ENCODE assay signal across 18 cellular contexts in the genomic region with DNA sequence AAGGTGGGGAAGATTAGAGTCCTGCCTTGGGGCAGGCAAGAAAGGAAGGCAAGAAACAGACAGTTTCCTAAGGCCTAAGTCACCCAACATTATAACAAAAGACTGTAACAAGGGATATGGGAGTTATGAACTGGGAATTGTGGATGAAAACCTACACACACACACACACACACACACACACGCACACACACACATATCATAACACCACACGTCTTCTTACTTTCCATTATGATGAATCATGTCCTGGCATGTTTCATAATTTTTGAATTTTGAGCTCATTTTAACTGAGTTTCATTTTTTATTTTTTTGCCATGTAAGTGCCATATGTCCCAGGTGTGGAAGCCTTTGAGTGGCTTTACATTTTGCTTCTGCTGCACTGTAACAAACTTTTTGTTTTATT. TPM values are rescaled to one million over a fixed set of nuclear protein-coding genes. Genes with fewer than 3 reads are reported as not detected.
A peak's percentile ranks its signal among the peaks of the same experiment; 100 is the strongest.
DNase-seq lines count a peak whose midpoint lies in the region; ATAC-seq and TF ChIP-seq lines count a peak whose summit lies in the region.
"Had no signal": no experiment of that assay in that cellular context is flagged by ENCODE, and none has a peak within 500 bp of the region (broad histone marks: within the 10 kb centered on the region; RNA-seq: fewer than 3 reads in every experiment).

No MANE protein-coding gene starts in this region.

- H3K4me1 Mint-ChIP-seq in MCF 10A (ENCODE audit: insufficient read depth, unreplicated experiment) = peaks cover 16% of the 10 kb centered on the region
- H3K4me1 Mint-ChIP-seq: CD14-positive monocyte; CD4-positive, alpha-beta memory T cell had no signal

- no peaks in the 10 kb centered on the region for H3K27me3 ChIP-seq in mammary epithelial cell (ENCODE audit: insufficient read depth, low read length)
- H3K27me3 ChIP-seq in foreskin keratinocyte = no peaks in the 10 kb centered on the region

- peaks cover 83% of the 10 kb centered on the region for H3K79me2 ChIP-seq in mammary epithelial cell (ENCODE audit: insufficient read depth, low read length)

- ATAC-seq in foreskin keratinocyte (peak; percentile 42), mucosa of descending colon (no peak)
- ATAC-seq: A549 had no signal

- H3K27ac ChIP-seq in mammary epithelial cell (ENCODE audit: insufficient read depth, low read depth, low read length) (peak overlapping the region; percentile 50), foreskin keratinocyte (no peak overlapping the region)
- H3K27ac ChIP-seq: 22Rv1, A549 had no signal

- H3K4me3 ChIP-seq in mammary epithelial cell (replicated peaks in 1 of 3; ENCODE audit: insufficient read depth in 1 of 3, low read depth in 2 of 3, low read length in 3 of 3) (no peak overlapping the region), epithelial cell of esophagus (ENCODE audit: low read length) (no peak overlapping the region), mucosa of descending colon (no peak overlapping the region)
- H3K4me3 ChIP-seq: A549 had no signal

- 14% methylated on average over 2 of the region's 2 CpGs for WGBS in mammary epithelial cell (ENCODE audit: low coverage, missing lambda C conversion rate)

- in situ Hi-C loops in mammary epithelial cell (cut with MboI; ENCODE audit: low sequenced_read_pairs in 2 of 2) = no loop called here

- H3K36me3 ChIP-seq in mammary epithelial cell (ENCODE audit: insufficient read depth, low read length) (peaks cover 4% of the 10 kb centered on the region), mucosa of descending colon (ENCODE audit: low read depth) (no peaks in the 10 kb centered on the region)

- TF ChIP-seq CTCF in mammary epithelial cell (conservative IDR thresholded peaks at IDR 0.05 in 1 of 2, IDR thresholded peaks at IDR 0.05 in 1 of 2; ENCODE audit: extremely low read depth in 1 of 2, insufficient read depth in 1 of 2, low read depth in 1 of 2, low read length in 2 of 2) (no peak), MCF 10A (IDR thresholded peaks at IDR 0.05; ENCODE audit: unreplicated experiment) (no peak), epithelial cell of esophagus (IDR thresholded peaks at IDR 0.05; ENCODE audit: insufficient read depth, low read depth, low read length, missing control alignments) (no peak), foreskin keratinocyte (conservative IDR thresholded peaks at IDR 0.05) (no peak), mucosa of descending colon (IDR thresholded peaks at IDR 0.05) (no peak)

- H3K4me2 ChIP-seq in mammary epithelial cell (ENCODE audit: insufficient read depth, low read depth, low read length) = peak overlapping the region; percentile 29
- H3K4me2 ChIP-seq: A549 had no signal

- H2AFZ ChIP-seq in mammary epithelial cell (ENCODE audit: low read depth, low read length) = no peak overlapping the region

- intact Hi-C loops in mammary epithelial cell (cut with micrococcal nuclease) = no loop called here
- intact Hi-C loops in MCF 10A (cut with micrococcal nuclease) = no loop called here
- intact Hi-C loops in mucosa of descending colon (cut with DNase I, micrococcal nuclease) = no loop called here

- H4K20me1 ChIP-seq in mammary epithelial cell (ENCODE audit: insufficient read depth, low read length) = no peaks in the 10 kb centered on the region

- peak; percentile 64 for DNase-seq in mammary epithelial cell
- DNase-seq in MCF 10A (ENCODE audit: unreplicated experiment) = no peak
- DNase-seq in epithelial cell of esophagus (ENCODE audit: low read depth) = peak; percentile 52
- DNase-seq in foreskin keratinocyte = peak; percentile 46 to 69
- DNase-seq in stromal cell of bone marrow (ENCODE audit: low read depth) = peak; percentile 1
- no peak for DNase-seq in KG1 (lab: John Stamatoyannopoulos, UW)
- no peak for DNase-seq in mucosa of descending colon
- DNase-seq in H4 (ENCODE audit: low spot score) = no peak
- DNase-seq: AML-193; CD4-positive, alpha-beta memory T cell; DMS79 treated with DMSO at 0.1 percent for 48 hours; GF-D8; GOT3; H9 had no signal

- H3K9me3 ChIP-seq in mammary epithelial cell (replicated peaks; ENCODE audit: insufficient read depth, low read length) (no peaks in the 10 kb centered on the region), mucosa of descending colon (no peaks in the 10 kb centered on the region)
- H3K9me3 ChIP-seq: A549 had no signal

- POLR2A ChIA-PET in MCF 10A (lab: Yijun Ruan, JAX) = interaction anchor here (0.6 to 0.7 kb wide), 4 partner anchors 80 to 204 kb away, joined by 3 read pairs; no protein-coding TSS in a partner anchor

- CTCF ChIA-PET in mammary epithelial cell (lab: Charles Lee; ENCODE audit: low non-redundant PET) = interaction anchor here (0.6 to 0.7 kb wide), 2 partner anchors 29 to 57 kb away, joined by 3 to 4 read pairs; no protein-coding TSS in a partner anchor
- CTCF ChIA-PET in MCF 10A (lab: Yijun Ruan, JAX) = interaction anchor here (0.7 kb wide), 1 partner anchor 1205 kb away, joined by 6 read pairs; no protein-coding TSS in a partner anchor

- no peak overlapping the region for H3K4me3 Mint-ChIP-seq in MCF 10A (ENCODE audit: unreplicated experiment)
- H3K4me3 Mint-ChIP-seq: CD4-positive, alpha-beta memory T cell; H9 had no signal

- H3K4me1 ChIP-seq in mammary epithelial cell (ENCODE audit: insufficient read depth, low read length) = peaks cover 36% of the 10 kb centered on the region
- H3K4me1 ChIP-seq in foreskin keratinocyte = peaks cover 9% of the 10 kb centered on the region
- H3K4me1 ChIP-seq in mucosa of descending colon (ENCODE audit: low read depth) = no peaks in the 10 kb centered on the region
- H3K4me1 ChIP-seq: A549 had no signal

- dilution Hi-C loops in mammary epithelial cell (cut with HindIII; ENCODE audit: low sequenced_read_pairs) = no loop called here

- no peaks in the 10 kb centered on the region for H3K36me3 Mint-ChIP-seq in MCF 10A (ENCODE audit: insufficient read depth, unreplicated experiment)
- H3K36me3 Mint-ChIP-seq: CD14-positive monocyte; CD4-positive, alpha-beta memory T cell had no signal

- no peaks in the 10 kb centered on the region for H3K9me3 Mint-ChIP-seq in MCF 10A (ENCODE audit: unreplicated experiment)
- H3K9me3 Mint-ChIP-seq: H9 had no signal

- H3K9ac ChIP-seq in mammary epithelial cell (ENCODE audit: insufficient read depth, low read length) = no peak overlapping the region

- BruUV-seq in mammary epithelial cell (replicated peaks; lab: Mats Ljungman, UMichigan) (no TSS peak), MCF 10A (replicated peaks; lab: Mats Ljungman, UMichigan) (no TSS peak)

- no peak overlapping the region for H3K27ac Mint-ChIP-seq in MCF 10A (ENCODE audit: low read depth, unreplicated experiment)
- H3K27ac Mint-ChIP-seq: CD14-positive monocyte; CD4-positive, alpha-beta memory T cell had no signal

- H3K27me3 Mint-ChIP-seq in MCF 10A (ENCODE audit: insufficient read depth, unreplicated experiment) = peaks cover 74% of the 10 kb centered on the region

RNA-seq across cellular contexts. Expression of a gene that starts 29.9 kb away (rescaled TPM):
- total RNA-seq in mammary epithelial cell (10 to 100 TPM; 10.8 to 46.1 TPM), MCF 10A (2022) (0.14 and 0.17 TPM in 2 replicates), foreskin keratinocyte (31.1 and 32.4 TPM in 2 replicates), mucosa of descending colon (1 to 10 TPM in 1 of 3 donors, under 1 TPM in 2; 0.20 to 1.6 (median 0.24) TPM)
- polyA plus RNA-seq in mammary epithelial cell (21.5 TPM), foreskin keratinocyte (34.3 and 36.2 TPM in 2 replicates)
- 47.4 TPM for polyA minus RNA-seq in mammary epithelial cell
- 0.15 TPM in 1 of 2 replicates, not detected in the other for total RNA-seq in H4 (2014; rRNA removed; shearing (Covaris generic))
- polyA plus RNA-seq: A549; BJ; CD14-positive monocyte; CD4-positive, alpha-beta memory T cell had no signal

Comparison
In these comparisons a context has a peak if more than half of its experiments do, and no peak if none do; other contexts are left out.
1. DNase-seq: peak in mammary epithelial cell (single experiment), epithelial cell of esophagus (single experiment), foreskin keratinocyte (2 of 2) and stromal cell of bone marrow (single experiment); none in MCF 10A (single experiment), KG1 (single experiment), mucosa of descending colon (0 of 3) and H4 (single experiment).
2. RNA of a gene that starts 29.9 kb away (total RNA-seq): 10.8 to 46.1 TPM in mammary epithelial cell and 31.1 to 32.4 TPM in foreskin keratinocyte; 0.20 to 1.6 TPM in mucosa of descending colon, 0.15 TPM in H4 and 0.14 to 0.17 TPM in MCF 10A; every median in the first group is over 4 times any median in the second.